8 cellular contexts compared by ENCODE assay signal in the genomic region with DNA sequence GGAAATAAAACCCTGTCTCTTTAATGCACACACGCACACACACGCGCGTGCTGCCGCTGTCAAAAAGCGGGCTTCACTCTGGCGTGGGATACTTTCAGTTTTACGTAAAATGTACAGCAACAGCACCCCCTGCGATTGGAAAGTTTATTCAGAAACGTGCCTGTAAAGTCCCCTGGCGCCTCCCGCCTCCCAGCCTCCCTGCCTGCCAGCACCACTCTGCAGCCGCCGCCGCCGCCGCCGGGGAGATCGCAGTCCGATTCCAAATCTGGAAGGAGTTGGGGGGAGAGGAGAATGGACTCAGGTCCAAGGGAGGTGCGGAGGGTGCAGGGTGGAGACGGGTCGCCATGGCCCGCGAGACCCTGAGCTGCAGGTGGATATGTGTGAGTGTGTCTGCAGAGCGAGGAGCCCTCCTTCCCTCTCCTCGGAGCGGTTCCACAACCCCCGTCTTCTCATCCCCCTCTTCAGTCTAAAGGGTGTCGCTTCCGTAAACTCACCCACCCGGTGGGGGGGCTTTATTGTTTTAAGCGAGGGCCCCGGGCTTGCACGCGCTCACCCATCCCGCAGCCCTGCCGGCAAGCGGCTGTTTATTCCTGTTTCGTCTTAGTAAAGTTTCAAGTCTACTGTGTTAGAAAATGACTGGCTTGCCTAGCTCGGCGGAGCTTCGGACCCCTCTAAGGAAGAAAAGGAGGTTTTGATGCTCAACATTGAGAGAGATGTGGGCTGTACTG. TPM values are rescaled to one million over a fixed set of nuclear protein-coding genes. Genes with fewer than 3 reads are reported as not detected.
A peak's percentile ranks its signal among the peaks of the same experiment; 100 is the strongest.
DNase-seq lines count a peak whose midpoint lies in the region; ATAC-seq and TF ChIP-seq lines count a peak whose summit lies in the region.

No MANE protein-coding gene starts in this region.

- peak; percentile 41 for TF ChIP-seq CTCF in CD14-positive monocyte (IDR thresholded peaks at IDR 0.05)
- TF ChIP-seq CTCF in epithelial cell of proximal tubule (conservative IDR thresholded peaks at IDR 0.05; ENCODE audit: low read depth, low read length): peak; percentile 30
- TF ChIP-seq CTCF in natural killer cell (IDR thresholded peaks at IDR 0.05): peak; percentile 25
- TF ChIP-seq CTCF in upper lobe of right lung (IDR thresholded peaks at IDR 0.05): peak; percentile 32

- peaks cover 29% of the 10 kb centered on the region for H3K4me1 Mint-ChIP-seq in CD14-positive monocyte
- peaks cover 30% of the 10 kb centered on the region for H3K4me1 Mint-ChIP-seq in activated CD4-positive, alpha-beta memory T cell treated with anti-CD3 and anti-CD28 coated beads, Interleukin-2, amount 10 ng/mL, durations not matched to agents 7 days and 5 days
- H3K4me1 Mint-ChIP-seq in natural killer cell: peaks cover 25 to 51% of the 10 kb centered on the region in 2 donors

- no peaks in the 10 kb centered on the region for H3K9me3 ChIP-seq in upper lobe of right lung

- H3K9me3 Mint-ChIP-seq in CD14-positive monocyte: peaks cover 0 to 2% (median 0%) of the 10 kb centered on the region in 7 donors
- no peaks in the 10 kb centered on the region for H3K9me3 Mint-ChIP-seq in activated CD4-positive, alpha-beta memory T cell treated with anti-CD3 and anti-CD28 coated beads, Interleukin-2, amount 10 ng/mL, durations not matched to agents 7 days and 5 days
- no peaks in the 10 kb centered on the region for H3K9me3 Mint-ChIP-seq in natural killer cell

- intact Hi-C loops in CD14-positive monocyte (cut with micrococcal nuclease): loop anchor here (10.0 kb wide), 2 partner anchors 70 to 1250 kb away; no protein-coding TSS in a partner anchor
- intact Hi-C loops in natural killer cell (cut with micrococcal nuclease): no loop called here
- intact Hi-C loops in upper lobe of right lung (cut with DNase I): loop anchor here (5.0 kb wide), 1 partner anchor 327 kb away; the partner anchor contains the start of gene REL

- no peaks in the 10 kb centered on the region for H3K36me3 ChIP-seq in upper lobe of right lung

- H3K27me3 Mint-ChIP-seq in CD14-positive monocyte (ENCODE audit: low read depth in 3 of 3) (peaks cover 0 to 2% (median 1%) of the 10 kb centered on the region in 3 donors), natural killer cell (ENCODE audit: low read depth in 2 of 2) (peaks cover 44 to 50% of the 10 kb centered on the region in 2 donors)
- peaks cover 75% of the 10 kb centered on the region for H3K27me3 Mint-ChIP-seq in activated CD4-positive, alpha-beta memory T cell treated with anti-CD3 and anti-CD28 coated beads, Interleukin-2, amount 10 ng/mL, durations not matched to agents 7 days and 5 days

- H3K4me3 ChIP-seq in epithelial cell of proximal tubule (ENCODE audit: low read depth, low read length): peak overlapping the region; percentile 85
- peak overlapping the region; percentile 66 for H3K4me3 ChIP-seq in upper lobe of right lung

- peak overlapping the region; percentile 80 to 95 (median 88) for H3K27ac Mint-ChIP-seq in CD14-positive monocyte
- H3K27ac Mint-ChIP-seq in activated CD4-positive, alpha-beta memory T cell treated with anti-CD3 and anti-CD28 coated beads, Interleukin-2, amount 10 ng/mL, durations not matched to agents 7 days and 5 days: no peak overlapping the region
- H3K27ac Mint-ChIP-seq in natural killer cell: peak overlapping the region; percentile 24 to 79

- POLR2A ChIA-PET in activated CD4-positive, alpha-beta memory T cell treated with anti-CD3 and anti-CD28 coated beads, Interleukin-2, amount 10 ng/mL, durations not matched to agents 7 days and 5 days (lab: Charles Lee): no interaction called here

- no peaks in the 10 kb centered on the region for H3K36me3 Mint-ChIP-seq in CD14-positive monocyte
- peaks cover 2% of the 10 kb centered on the region for H3K36me3 Mint-ChIP-seq in activated CD4-positive, alpha-beta memory T cell treated with anti-CD3 and anti-CD28 coated beads, Interleukin-2, amount 10 ng/mL, durations not matched to agents 7 days and 5 days (ENCODE audit: low read depth)
- H3K36me3 Mint-ChIP-seq in natural killer cell: no peaks in the 10 kb centered on the region

- no peak overlapping the region for H3K27ac ChIP-seq in upper lobe of right lung

- H3K4me1 ChIP-seq in upper lobe of right lung: peaks cover 49% of the 10 kb centered on the region

- H3K4me3 Mint-ChIP-seq in CD14-positive monocyte: peak overlapping the region; percentile 95 to 98
- H3K4me3 Mint-ChIP-seq in activated CD4-positive, alpha-beta memory T cell treated with anti-CD3 and anti-CD28 coated beads, Interleukin-2, amount 10 ng/mL, durations not matched to agents 7 days and 5 days: peak overlapping the region; percentile 60
- H3K4me3 Mint-ChIP-seq in natural killer cell: peak overlapping the region; percentile 94

- ATAC-seq in GM18868 (IDR thresholded peaks at IDR 0.05; ENCODE audit: unreplicated experiment): peak; percentile 34
- peak; percentile 35 for ATAC-seq in HG03103 (IDR thresholded peaks at IDR 0.05; ENCODE audit: low read depth, unreplicated experiment)
- ATAC-seq in natural killer cell: peak; percentile 66 to 70 (median 68)
- ATAC-seq in upper lobe of right lung: peak; percentile 50

- peak; percentile 63 for DNase-seq in CD14-positive monocyte (ENCODE audit: low spot score)
- DNase-seq in NCI-H524 treated with DMSO at 0.1 percent for 48 hours (lab: John Stamatoyannopoulos, UW): peak; percentile 45
- peak; percentile 55 for DNase-seq in activated CD4-positive, alpha-beta memory T cell treated with anti-CD3 and anti-CD28 coated beads, Interleukin-2, amount 10 ng/mL, durations not matched to agents 7 days and 5 days
- DNase-seq in epithelial cell of proximal tubule (ENCODE audit: low read depth): no peak
- DNase-seq in natural killer cell: peak; percentile 49
- DNase-seq in upper lobe of right lung: peak; percentile 81

- CTCF ChIA-PET in activated CD4-positive, alpha-beta memory T cell treated with anti-CD3 and anti-CD28 coated beads, Interleukin-2, amount 10 ng/mL, durations not matched to agents 7 days and 5 days (lab: Charles Lee): interaction anchor here (0.7 to 1.6 kb wide), 2 partner anchors 16 to 26 kb away, joined by 3 to 9 read pairs; no protein-coding TSS in a partner anchor

- peaks cover 63% of the 10 kb centered on the region for H3K27me3 ChIP-seq in upper lobe of right lung

RNA-seq across cellular contexts. Expression of gene BCL11A, which starts 1.8 kb away (rescaled TPM):
- 10 to 100 TPM in 1 of 2 donors, 1 to 10 TPM in 1; 8.7 to 11.1 TPM for polyA plus RNA-seq in CD14-positive monocyte
- not detected for total RNA-seq in activated CD4-positive, alpha-beta memory T cell treated with anti-CD3 and anti-CD28 coated beads, Interleukin-2, amount 10 ng/mL, durations not matched to agents 7 days and 5 days
- 3.5 and 4.4 TPM in 2 replicates for total RNA-seq in epithelial cell of proximal tubule
- 1 to 10 TPM; 2.6 to 3.5 (median 3.0) TPM for total RNA-seq in natural killer cell
- 10.3 TPM for total RNA-seq in upper lobe of right lung
